In genomic region chr17:998111-998510, GRCh38 we compare ENCODE assay signal across 8 cellular contexts. TPM values are rescaled to one million over a fixed set of nuclear protein-coding genes. Genes with fewer than 3 reads are reported as not detected.
DNase-seq lines count a peak whose midpoint lies in the region; ATAC-seq, FAIRE-seq and TF ChIP-seq lines count a peak whose summit lies in the region.

No MANE protein-coding gene starts in this region.

- no peak overlapping the region for H4K91ac ChIP-seq in trophoblast cell (ENCODE audit: low read depth, low read length)

- no peak overlapping the region for H2BK5ac ChIP-seq in trophoblast cell (ENCODE audit: low read depth, low read length, poor library complexity)

- H3K18ac ChIP-seq in trophoblast cell (ENCODE audit: low read length) = no peak overlapping the region

- H3K4me1 ChIP-seq in PC-3 (ENCODE audit: insufficient read depth, low read length) = peaks cover 12% of the 10 kb centered on the region
- H3K4me1 ChIP-seq in endodermal cell (ENCODE audit: control insufficient read depth, insufficient read depth, low read length) = no peaks in the 10 kb centered on the region
- peaks cover 7 to 9% of the 10 kb centered on the region in 2 experiments for H3K4me1 ChIP-seq in trophoblast cell (ENCODE audit: control insufficient read depth in 1 of 2, insufficient read depth in 2 of 2, low read length in 2 of 2)

- H3K4me1 Mint-ChIP-seq in endodermal cell = peaks cover 7% of the 10 kb centered on the region

- peaks cover 7% of the 10 kb centered on the region for H3K27me3 Mint-ChIP-seq in endodermal cell (ENCODE audit: insufficient read depth)

- POLR2A ChIA-PET in PC-3 (lab: Charles Lee; ENCODE audit: unreplicated experiment) = no interaction called here
- POLR2A ChIA-PET in HEK293T (lab: Yijun Ruan, JAX) = interaction anchor here (1.7 kb wide), 1 partner anchor 216 kb away, joined by 5 read pairs; the partner anchor contains the start of genes GLOD4 and MRM3

- no peaks in the 10 kb centered on the region for H3F3A ChIP-seq in PC-3 (ENCODE audit: low read length, unreplicated experiment)

- no peaks in the 10 kb centered on the region for H3K9me2 ChIP-seq in PC-3 (replicated peaks; ENCODE audit: low read length)

- H3K9ac ChIP-seq in PC-3 (ENCODE audit: low read length) (peak overlapping the region; percentile 99), endodermal cell (ENCODE audit: extremely low read depth, low read length, poor library complexity, severe bottlenecking) (peak overlapping the region; percentile 85), trophoblast cell (ENCODE audit: low read length) (no peak overlapping the region)

- intact Hi-C loops in PC-3 (cut with micrococcal nuclease) = no loop called here

- H4K8ac ChIP-seq in trophoblast cell (ENCODE audit: low read depth, low read length) = no peak overlapping the region

- peak overlapping the region; percentile 64 for H3K4me3 ChIP-seq in GM12864 (ENCODE audit: low read depth, low read length)
- H3K4me3 ChIP-seq in PC-3 (ENCODE audit: low read length) = peak overlapping the region; percentile 100
- H3K4me3 ChIP-seq in endodermal cell (ENCODE audit: low read length) = peak overlapping the region; percentile 94
- H3K4me3 ChIP-seq in trophoblast cell (ENCODE audit: low read depth, low read length) = no peak overlapping the region

- no peak for DNase-seq in GM12864 (ENCODE audit: low read depth)
- DNase-seq in PC-3 = no peak
- no peak for DNase-seq in endodermal cell
- no peak for DNase-seq in trophoblast cell
- no peak for DNase-seq in HEK293T (ENCODE audit: extremely low spot score)
- no peak for DNase-seq in NOMO-1 (lab: John Stamatoyannopoulos, UW; ENCODE audit: unreplicated experiment in 2 of 2)
- no peak for DNase-seq in urothelium cell line (ENCODE audit: low spot score)

- H4K20me1 ChIP-seq in PC-3 (ENCODE audit: low read length) = no peaks in the 10 kb centered on the region

- no peak for TF ChIP-seq CTCF in GM12864 (IDR thresholded peaks at IDR 0.05; ENCODE audit: low read depth, low read length, missing control alignments)
- no peak for TF ChIP-seq CTCF in PC-3 (conservative IDR thresholded peaks at IDR 0.05; ENCODE audit: low read depth, low read length)
- TF ChIP-seq CTCF in endodermal cell (conservative IDR thresholded peaks at IDR 0.05) = no peak

- H2AK5ac ChIP-seq in trophoblast cell (ENCODE audit: low read length) = no peak overlapping the region

- H3K4me3 Mint-ChIP-seq in endodermal cell = peak overlapping the region; percentile 93

- H3K4me2 ChIP-seq in PC-3 (ENCODE audit: low read length) (peak overlapping the region; percentile 93), trophoblast cell (ENCODE audit: low read length) (peak overlapping the region; percentile 62)

- peaks cover 25% of the 10 kb centered on the region for H3K79me2 ChIP-seq in PC-3 (ENCODE audit: low read length)
- H3K79me2 ChIP-seq in trophoblast cell (ENCODE audit: control insufficient read depth, insufficient read depth, low read length, poor library complexity) = peaks cover 5% of the 10 kb centered on the region

- peak overlapping the region; percentile 4 for H3K4ac ChIP-seq in trophoblast cell (ENCODE audit: low read depth, low read length)

- no peak overlapping the region for H3K23ac ChIP-seq in trophoblast cell (ENCODE audit: low read length)

- H3K27ac ChIP-seq in PC-3 (ENCODE audit: low read length) (no peak overlapping the region), endodermal cell (ENCODE audit: low read depth, low read length) (no peak overlapping the region), trophoblast cell (ENCODE audit: low read depth, low read length) (no peak overlapping the region)

- H3K14ac ChIP-seq in trophoblast cell (ENCODE audit: low read length) = no peak overlapping the region

- peaks cover 4% of the 10 kb centered on the region for H3K9me3 Mint-ChIP-seq in endodermal cell

- H3K27me3 ChIP-seq in PC-3 (ENCODE audit: low read length) (no peaks in the 10 kb centered on the region), endodermal cell (ENCODE audit: control insufficient read depth, insufficient read depth, low read length, poor library complexity, severe bottlenecking) (no peaks in the 10 kb centered on the region), trophoblast cell (ENCODE audit: insufficient read depth, low read length) (no peaks in the 10 kb centered on the region)

- FAIRE-seq in urothelium cell line (lab: Jason Lieb, UNC) = no peak

- no TSS peak for BruUV-seq in PC-3 (replicated peaks; lab: Mats Ljungman, UMichigan)

- CTCF ChIA-PET in PC-3 (lab: Charles Lee) = no interaction called here
- CTCF ChIA-PET in HEK293T (lab: Yijun Ruan, JAX) = interaction anchor here (1.3 kb wide), 1 partner anchor 58 kb away, joined by 5 read pairs; no protein-coding TSS in a partner anchor

- H4K12ac ChIP-seq in trophoblast cell (ENCODE audit: low read depth, low read length) = no peak overlapping the region

- ATAC-seq in PC-3 = no peak
- no peak for ATAC-seq in HG03565 (IDR thresholded peaks at IDR 0.05; ENCODE audit: unreplicated experiment)

- H2AFZ ChIP-seq in PC-3 (ENCODE audit: low read length) (no peak overlapping the region), trophoblast cell (ENCODE audit: insufficient read depth, low read length, poor library complexity) (no peak overlapping the region)

- H3K36me3 ChIP-seq in PC-3 (ENCODE audit: low read depth, low read length) = peaks cover 22% of the 10 kb centered on the region; the same call in 1 of the 2 replicates
- H3K36me3 ChIP-seq in endodermal cell (ENCODE audit: control insufficient read depth, insufficient read depth, low read length) = peaks cover 39% of the 10 kb centered on the region
- H3K36me3 ChIP-seq in trophoblast cell (ENCODE audit: control insufficient read depth in 1 of 2, insufficient read depth in 2 of 2, low read length in 2 of 2) = peaks cover 32 to 37% of the 10 kb centered on the region in 2 experiments

- peaks cover 31% of the 10 kb centered on the region for H3K36me3 Mint-ChIP-seq in endodermal cell (ENCODE audit: low read depth)

- no peak overlapping the region for H2BK120ac ChIP-seq in trophoblast cell (ENCODE audit: insufficient read depth, low read length, poor library complexity)

- H3K27ac Mint-ChIP-seq in endodermal cell = peak overlapping the region; percentile 28

- WGBS in endodermal cell (ENCODE audit: insufficient coverage in 1 of 2, insufficient read length in 1 of 2), 2 experiments = 92 to 100% methylated on average over 1 to 2 of the region's 2 CpGs
- WGBS in trophoblast cell (ENCODE audit: extremely low coverage, insufficient coverage, insufficient read length) = no CpG with 5 or more reads among the region's 2 CpGs

- H2BK12ac ChIP-seq in trophoblast cell (ENCODE audit: low read length) = no peak overlapping the region

- no peaks in the 10 kb centered on the region for H3K9me3 ChIP-seq in PC-3 (ENCODE audit: low read length)
- no peaks in the 10 kb centered on the region for H3K9me3 ChIP-seq in endodermal cell (ENCODE audit: control insufficient read depth, low read length)
- H3K9me3 ChIP-seq in trophoblast cell (ENCODE audit: insufficient read depth, low read depth, low read length) = no peaks in the 10 kb centered on the region

- H3K79me1 ChIP-seq in trophoblast cell (ENCODE audit: low read length) = peaks cover 6% of the 10 kb centered on the region

TF ChIP-seq in HEK293T, 16 proteins besides CTCF, POLR2A, EP300 and RAD21:
- TF ChIP-seq ZNF384 (IDR thresholded peaks at IDR 0.05) = no peak
- no peak for TF ChIP-seq TARDBP (IDR thresholded peaks at IDR 0.05)

RNA-seq across cellular contexts. Expression of gene TIMM22, which starts 1.2 kb away (rescaled TPM):
- total RNA-seq in PC-3 (2014; rRNA removed) (17.2 and 17.7 TPM in 2 replicates), endodermal cell (10 to 100 TPM; 13.6 to 14.6 TPM)
- 13.7 TPM for polyA plus RNA-seq in endodermal cell (2013, experiment 1 of 2)
- polyA plus RNA-seq in endodermal cell (2013, experiment 2 of 2) = 11.9 TPM
- polyA plus RNA-seq in trophoblast cell (2013) = 10.6 and 10.9 TPM in 2 replicates

RNA-seq across cellular contexts. Expression of gene NXN, which starts 18.5 kb away (rescaled TPM):
- total RNA-seq in PC-3 (2014; rRNA removed) = 20.8 and 25.6 TPM in 2 replicates
- total RNA-seq in endodermal cell = 100 to 1,000 TPM; 124 to 201 TPM
- polyA plus RNA-seq in endodermal cell (2013, experiment 1 of 2) = 132 TPM
- 112 TPM for polyA plus RNA-seq in endodermal cell (2013, experiment 2 of 2)
- 57.9 and 59.2 TPM in 2 replicates for polyA plus RNA-seq in trophoblast cell (2013)
